In genomic region chr10:120946497-120946896, GRCh38 we compare ENCODE assay signal across 1 cellular context.
TF ChIP-seq lines count a peak whose summit lies in the region.

No MANE protein-coding gene starts in this region.

TF ChIP-seq in GM23338, 12 proteins besides CTCF, POLR2A, EP300 and RAD21:
- TF ChIP-seq ETS1 (IDR thresholded peaks at IDR 0.05): no peak
- TF ChIP-seq REST (IDR thresholded peaks at IDR 0.05; ENCODE audit: unreplicated experiment): no peak
- TF ChIP-seq JUNB (IDR thresholded peaks at IDR 0.05; ENCODE audit: unreplicated experiment): no peak
- TF ChIP-seq EZH2phosphoT487 (IDR thresholded peaks at IDR 0.05; ENCODE audit: unreplicated experiment): no peak
- TF ChIP-seq STAT1 (IDR thresholded peaks at IDR 0.05; ENCODE audit: unreplicated experiment): no peak
- TF ChIP-seq CREB1 (CRISPR knock-in tag; IDR thresholded peaks at IDR 0.05; ENCODE audit: low read depth): no peak
- no peak for TF ChIP-seq ZNF331 (CRISPR knock-in tag; IDR thresholded peaks at IDR 0.05; ENCODE audit: low read depth)
- TF ChIP-seq ZNF462 (CRISPR knock-in tag; IDR thresholded peaks at IDR 0.05): no peak
- no peak for TF ChIP-seq POLR2AphosphoS5 (IDR thresholded peaks at IDR 0.05; ENCODE audit: low read depth)
- no peak for TF ChIP-seq ZNF114 (CRISPR knock-in tag; IDR thresholded peaks at IDR 0.05)
- TF ChIP-seq NANOG (IDR thresholded peaks at IDR 0.05; ENCODE audit: borderline replicate concordance): no peak
- no peak for TF ChIP-seq EZH2 (IDR thresholded peaks at IDR 0.05; ENCODE audit: low read depth, unreplicated experiment)
TF ChIP-seq in GM23338: peak in this region for 0.
